In genomic region chr12:107318804-107319535, GRCh38 we compare ENCODE assay signal across 7 cellular contexts.
DNase-seq lines count a peak whose midpoint lies in the region; FAIRE-seq and TF ChIP-seq lines count a peak whose summit lies in the region.

No MANE protein-coding gene starts in this region.

- H3K4me1 ChIP-seq in astrocyte (ENCODE audit: insufficient read depth, low read length) = peaks cover 16% of the 10 kb centered on the region
- peaks cover 2% of the 10 kb centered on the region for H3K4me1 ChIP-seq in iPS-18a (ENCODE audit: control insufficient read depth, low read depth, low read length)
- H3K4me1 ChIP-seq in small intestine (ENCODE audit: control insufficient read depth in 2 of 2, insufficient read depth in 1 of 2, low read depth in 1 of 2, low read length in 1 of 2) = peaks cover 0 to 6% of the 10 kb centered on the region in 2 donors

- H3K4me3 Mint-ChIP-seq in astrocyte (ENCODE audit: unreplicated experiment) = peak overlapping the region; percentile 87

- no peak overlapping the region for H3K27ac Mint-ChIP-seq in astrocyte (ENCODE audit: unreplicated experiment)

- H2AFZ ChIP-seq in astrocyte (ENCODE audit: low read depth, low read length) = peak overlapping the region; percentile 77

- H3K4me1 Mint-ChIP-seq in astrocyte (ENCODE audit: low read depth, unreplicated experiment) = peaks cover 7% of the 10 kb centered on the region

- H3K9ac ChIP-seq in astrocyte (ENCODE audit: low read length) = peak overlapping the region; percentile 62
- H3K9ac ChIP-seq in iPS-18a (ENCODE audit: low read length) = no peak overlapping the region

- TF ChIP-seq CTCF in GM13976 (IDR thresholded peaks at IDR 0.05; ENCODE audit: borderline replicate concordance, control extremely low read depth, extremely low read depth, insufficient read depth, missing control alignments) = no peak
- TF ChIP-seq CTCF in astrocyte (IDR thresholded peaks at IDR 0.05; ENCODE audit: insufficient read depth, low read depth, low read length) = no peak

- H4K20me1 ChIP-seq in astrocyte (ENCODE audit: insufficient read depth, low read length) = peaks cover 13% of the 10 kb centered on the region

- H3K4me3 ChIP-seq in astrocyte (ENCODE audit: insufficient read depth, low read depth, low read length) (peak overlapping the region; percentile 75), iPS-18a (ENCODE audit: low read length) (peak overlapping the region; percentile 82), small intestine (ENCODE audit: low read depth in 1 of 2, low read length in 2 of 2) (peak overlapping the region; percentile 28 to 52)

- WGBS in small intestine, 3 donors = 0 to 1% (median 1%) methylated on average over 68 to 73 of the region's 73 CpGs

- in situ Hi-C loops in GM13976 (cut with MboI; ENCODE audit: low sequenced_read_pairs, unreplicated experiment) = no loop called here

- H3K27me3 ChIP-seq in astrocyte (ENCODE audit: insufficient read depth, low read length) (peaks cover 11% of the 10 kb centered on the region), iPS-18a (ENCODE audit: control insufficient read depth, insufficient read depth, low read length) (peaks cover 75% of the 10 kb centered on the region), small intestine (ENCODE audit: control insufficient read depth in 2 of 2, insufficient read depth in 2 of 2, low read length in 2 of 2) (peaks cover 6 to 14% of the 10 kb centered on the region in 2 donors)

- peak overlapping the region; percentile 99 for H3K4me2 ChIP-seq in astrocyte (ENCODE audit: low read length)

- H3K27ac ChIP-seq in astrocyte (ENCODE audit: low read depth, low read length) (peak overlapping the region; percentile 3), iPS-18a (ENCODE audit: low read length) (no peak overlapping the region), small intestine (ENCODE audit: low read depth in 1 of 2, low read length in 1 of 2) (no peak overlapping the region)

- H3K9me3 ChIP-seq in astrocyte (ENCODE audit: insufficient read depth, low read depth, low read length) (no peaks in the 10 kb centered on the region), iPS-18a (ENCODE audit: control insufficient read depth, low read depth, low read length) (no peaks in the 10 kb centered on the region), small intestine (ENCODE audit: control insufficient read depth, low read depth) (no peaks in the 10 kb centered on the region)

- peaks cover 3% of the 10 kb centered on the region for H3K79me2 ChIP-seq in astrocyte (ENCODE audit: insufficient read depth, low read length)

- peak; percentile 31 for DNase-seq in GM13976 (ENCODE audit: low spot score)
- DNase-seq in NCI-H69 (lab: John Stamatoyannopoulos, UW) = peak; percentile 72
- peak; percentile 72 for DNase-seq in astrocyte (ENCODE audit: low read depth)
- DNase-seq in small intestine = peak; percentile 38
- no peak for DNase-seq in kidney glomerular epithelial cell (lab: John Stamatoyannopoulos, UW)
- no peak for DNase-seq in Kasumi-1 (lab: John Stamatoyannopoulos, UW)

- FAIRE-seq in astrocyte (lab: Jason Lieb, UNC) (no peak), small intestine (lab: Jason Lieb, UNC) (no peak)

- H3K36me3 ChIP-seq in astrocyte (ENCODE audit: insufficient read depth, low read length) (no peaks in the 10 kb centered on the region), iPS-18a (ENCODE audit: control insufficient read depth, low read depth, low read length) (no peaks in the 10 kb centered on the region), small intestine (ENCODE audit: control insufficient read depth in 2 of 2, insufficient read depth in 2 of 2, low read length in 2 of 2) (no peaks in the 10 kb centered on the region)

- H3K27me3 Mint-ChIP-seq in astrocyte (ENCODE audit: low read depth, unreplicated experiment) = peaks cover 21% of the 10 kb centered on the region

- no peaks in the 10 kb centered on the region for H3K36me3 Mint-ChIP-seq in astrocyte (ENCODE audit: low read depth, unreplicated experiment)

- H3K9me3 Mint-ChIP-seq in astrocyte (ENCODE audit: unreplicated experiment) = no peaks in the 10 kb centered on the region

Comparison
In these comparisons a context has a peak if more than half of its experiments do, and no peak if none do; other contexts are left out.
1. DNase-seq: peak in GM13976 (single experiment), NCI-H69 (single experiment), astrocyte (single experiment) and small intestine (single experiment); none in kidney glomerular epithelial cell (single experiment) and Kasumi-1 (0 of 2).
2. Peak in every context shown above with its lines, with median percentiles within 50 percentile points of each other: H3K4me3 ChIP-seq.